ENCODE assay signal across 11 cellular contexts in genomic region chr15:29204356-29204755, GRCh38.
"Had no signal": no experiment of that assay in that cellular context is flagged by ENCODE, and none has a peak within 500 bp of the region (broad histone marks: within the 10 kb centered on the region; RNA-seq: fewer than 3 reads in every experiment).

No MANE protein-coding gene starts in this region.

- H3K9me3 ChIP-seq: HAP-1 had no signal

- DNase-seq: GM23248, GOT3, H7, H9, HCEC 1CT, HFFc6 had no signal

- H3K4me3 Mint-ChIP-seq: GM23338, H9, HFFc6 had no signal

- H3K27ac ChIP-seq: GM23248 had no signal

- H3K36me3 ChIP-seq: HAP-1 had no signal

- ATAC-seq: GM23338, HCT116 had no signal

- H3K4me1 ChIP-seq: HAP-1 had no signal

- H3K4me3 ChIP-seq: GM23248, GM23338, HAP-1 had no signal

- H3K9me3 Mint-ChIP-seq: GM23338, H9, HFFc6 had no signal

- H3K27ac Mint-ChIP-seq: GM23338, H9, HFFc6 had no signal

- FAIRE-seq: H1, H54 had no signal
